In the genomic region with DNA sequence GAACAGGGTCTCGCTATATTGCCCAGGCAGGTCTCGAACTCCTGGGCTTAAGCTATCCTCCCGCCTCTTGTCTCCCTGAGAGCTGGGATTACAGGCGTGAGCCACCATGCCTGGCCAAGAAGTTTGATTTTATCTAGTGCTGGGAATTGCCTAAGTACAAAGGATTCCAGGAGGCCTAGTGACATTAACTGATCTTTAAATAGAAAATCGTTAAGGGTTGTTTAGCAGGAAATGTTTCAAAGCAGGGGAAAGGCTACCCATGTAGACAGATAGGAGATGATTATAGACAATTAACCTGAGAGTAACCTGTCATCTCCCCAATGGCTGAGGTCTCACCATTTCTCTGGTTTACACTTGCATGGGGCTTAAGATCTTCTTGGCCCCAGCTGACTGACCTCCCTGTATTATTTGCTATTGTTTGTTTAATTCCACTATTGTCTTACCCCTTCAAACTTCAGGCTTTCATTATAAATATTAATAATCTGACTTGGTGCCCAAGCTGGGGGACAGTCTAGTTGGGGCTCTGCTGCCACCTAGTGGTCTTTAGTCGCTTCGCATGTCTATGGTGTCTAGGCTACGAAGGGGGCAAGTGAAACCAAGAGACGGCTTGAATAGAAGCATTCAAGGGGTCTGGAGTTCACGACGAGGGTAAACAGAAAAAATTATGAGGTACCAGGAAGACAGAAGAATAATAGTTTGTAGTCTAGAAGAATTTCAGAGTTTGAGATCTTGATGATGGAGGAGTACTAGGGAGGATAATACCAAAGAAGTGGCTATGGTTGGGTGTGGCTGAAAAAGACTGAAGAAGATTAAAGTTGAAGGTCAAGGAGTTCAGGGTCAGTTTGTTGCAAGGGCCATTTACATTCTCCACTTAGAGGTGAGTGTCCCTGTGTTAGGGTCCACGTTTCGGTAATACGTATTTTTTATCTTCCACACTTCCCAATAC, we compare ENCODE assay signal across 8 cellular contexts. TPM values are rescaled to one million over a fixed set of nuclear protein-coding genes. Genes with fewer than 3 reads are reported as not detected.
DNase-seq lines count a peak whose midpoint lies in the region; ATAC-seq, FAIRE-seq and TF ChIP-seq lines count a peak whose summit lies in the region.

No MANE protein-coding gene starts in this region.

- H3K27ac Mint-ChIP-seq in WTC11, result no peak overlapping the region

- H3K9me3 ChIP-seq in kidney (ENCODE audit: control insufficient read depth in 1 of 2, low read length in 2 of 2), result no peaks in the 10 kb centered on the region

- TF ChIP-seq CTCF in GM10266 (IDR thresholded peaks at IDR 0.05; ENCODE audit: control insufficient read depth, insufficient read depth, low read depth, missing control alignments) (peak; percentile 85), WTC11 (IDR thresholded peaks at IDR 0.05) (peak; percentile 76), bronchial epithelial cell (IDR thresholded peaks at IDR 0.05; ENCODE audit: insufficient read depth, low read length, severe bottlenecking) (peak; percentile 78), kidney (IDR thresholded peaks at IDR 0.05; ENCODE audit: borderline replicate concordance, extremely low read depth, insufficient read depth) (peak; percentile 86)

- H3K36me3 Mint-ChIP-seq in WTC11, result no peaks in the 10 kb centered on the region

- peak overlapping the region; percentile 47 for H3K4me3 Mint-ChIP-seq in WTC11

- H3K36me3 ChIP-seq in bronchial epithelial cell (ENCODE audit: control insufficient read depth, insufficient read depth, low read length) (no peaks in the 10 kb centered on the region), kidney (ENCODE audit: control insufficient read depth in 1 of 2, insufficient read depth in 2 of 2, low read length in 2 of 2) (no peaks in the 10 kb centered on the region)

- H3K27me3 Mint-ChIP-seq in WTC11 (ENCODE audit: low read depth), result peaks cover 4% of the 10 kb centered on the region

- POLR2A ChIA-PET in HEK293T (lab: Yijun Ruan, JAX) (interaction anchor here (1.0 kb wide), 1 partner anchor 40 kb away, joined by 3 read pairs; no protein-coding TSS in a partner anchor), WTC11 (lab: Charles Lee) (no interaction called here)

- no peak overlapping the region for H3K9ac ChIP-seq in kidney (ENCODE audit: low read length in 2 of 2)

- no peaks in the 10 kb centered on the region for H3K27me3 ChIP-seq in bronchial epithelial cell (ENCODE audit: control insufficient read depth, insufficient read depth, low read length)

- peak; percentile 98 for ATAC-seq in WTC11
- no peak for ATAC-seq in GM21381 (IDR thresholded peaks at IDR 0.05; ENCODE audit: unreplicated experiment)

- H3K4me3 ChIP-seq in bronchial epithelial cell (ENCODE audit: low read depth, low read length), result no peak overlapping the region
- H3K4me3 ChIP-seq in kidney (ENCODE audit: low read length in 2 of 2), result no peak overlapping the region

- intact Hi-C loops in kidney (cut with DNase I), result loop anchor here (10.0 kb wide), 1 partner anchor 161 kb away; no protein-coding TSS in a partner anchor

- FAIRE-seq in bronchial epithelial cell (lab: Jason Lieb, UNC), result no peak
- peak; percentile 3 for FAIRE-seq in kidney (lab: Jason Lieb, UNC)

- no peaks in the 10 kb centered on the region for H3K9me3 Mint-ChIP-seq in WTC11

- peaks cover 0 to 2% of the 10 kb centered on the region in 2 donors for H3K4me1 ChIP-seq in kidney (ENCODE audit: control insufficient read depth in 1 of 2, insufficient read depth in 1 of 2, low read depth in 1 of 2, low read length in 2 of 2)

- H3K27ac ChIP-seq in kidney (ENCODE audit: low read depth in 2 of 2, low read length in 2 of 2), result no peak overlapping the region

- DNase-seq in GM10266 (ENCODE audit: extremely low spot score) (peak; percentile 45), HEK293T (ENCODE audit: extremely low spot score) (peak; percentile 81), NCI-H2029 treated with DMSO at 0.1 percent for 48 hours (lab: John Stamatoyannopoulos, UW) (peak; percentile 18), WTC11 (ENCODE audit: low spot score) (peak; percentile 52), bronchial epithelial cell (ENCODE audit: low read depth) (peak; percentile 50), kidney (no peak)
- DNase-seq in stimulated activated CD4-positive, alpha-beta T cell treated with anti-CD3 and anti-CD28 coated beads, Interleukin-1b, Interleukin-23, amount 100 ng/mL, for 48 hours, result peak; percentile 57

- no peaks in the 10 kb centered on the region; the same call in 1 of the 2 replicates for H3K4me1 Mint-ChIP-seq in WTC11

- CTCF ChIA-PET in HEK293T (lab: Yijun Ruan, JAX) (interaction anchor here (0.6 to 2.7 kb wide), 8 partner anchors 58 to 176 kb away, joined by 3 to 22 read pairs (median 4); a partner anchor contains a TSS), WTC11 (lab: Charles Lee) (interaction anchor here (0.6 to 1.8 kb wide), 8 partner anchors 9 to 174 kb away, joined by 3 to 19 read pairs (median 4); a partner anchor contains a TSS)

TF ChIP-seq in HEK293T, 16 proteins besides CTCF, POLR2A, EP300 and RAD21:
- TF ChIP-seq FOXM1 (IDR thresholded peaks at IDR 0.05; ENCODE audit: borderline replicate concordance), result no peak
- TF ChIP-seq CTBP1 (IDR thresholded peaks at IDR 0.05; ENCODE audit: borderline replicate concordance), result no peak
- no peak for TF ChIP-seq ARNT (IDR thresholded peaks at IDR 0.05)
- no peak for TF ChIP-seq BHLHE40 (IDR thresholded peaks at IDR 0.05; ENCODE audit: borderline replicate concordance)
- TF ChIP-seq FOXA1 (IDR thresholded peaks at IDR 0.05), result no peak
- no peak for TF ChIP-seq ZNF384 (IDR thresholded peaks at IDR 0.05)
- TF ChIP-seq ELF4 (IDR thresholded peaks at IDR 0.05), result no peak
- TF ChIP-seq L3MBTL2 (conservative IDR thresholded peaks at IDR 0.05), result no peak
- TF ChIP-seq SP1 (IDR thresholded peaks at IDR 0.05), result no peak
- TF ChIP-seq, protein P1, sequence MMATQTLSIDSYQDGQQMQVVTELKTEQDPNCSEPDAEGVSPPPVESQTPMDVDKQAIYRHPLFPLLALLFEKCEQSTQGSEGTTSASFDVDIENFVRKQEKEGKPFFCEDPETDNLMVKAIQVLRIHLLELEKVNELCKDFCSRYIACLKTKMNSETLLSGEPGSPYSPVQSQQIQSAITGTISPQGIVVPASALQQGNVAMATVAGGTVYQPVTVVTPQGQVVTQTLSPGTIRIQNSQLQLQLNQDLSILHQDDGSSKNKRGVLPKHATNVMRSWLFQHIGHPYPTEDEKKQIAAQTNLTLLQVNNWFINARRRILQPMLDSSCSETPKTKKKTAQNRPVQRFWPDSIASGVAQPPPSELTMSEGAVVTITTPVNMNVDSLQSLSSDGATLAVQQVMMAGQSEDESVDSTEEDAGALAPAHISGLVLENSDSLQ (IDR thresholded peaks at IDR 0.05), result no peak
- TF ChIP-seq SUZ12 (IDR thresholded peaks at IDR 0.05), result no peak
- no peak for TF ChIP-seq NFRKB (IDR thresholded peaks at IDR 0.05)
- no peak for TF ChIP-seq TARDBP (IDR thresholded peaks at IDR 0.05)
- no peak for TF ChIP-seq HDGF (IDR thresholded peaks at IDR 0.05; ENCODE audit: borderline replicate concordance)
- no peak for TF ChIP-seq LEF1 (IDR thresholded peaks at IDR 0.05; ENCODE audit: borderline replicate concordance)
TF ChIP-seq in HEK293T: peak in this region for 0.

TF ChIP-seq in WTC11, 78 proteins besides CTCF, POLR2A, EP300 and RAD21:
- TF ChIP-seq OVOL2 (CRISPR knock-in tag; IDR thresholded peaks at IDR 0.05; ENCODE audit: borderline replicate concordance), result no peak
- no peak for TF ChIP-seq ZNF671 (CRISPR knock-in tag; IDR thresholded peaks at IDR 0.05)
- TF ChIP-seq, protein P2, sequence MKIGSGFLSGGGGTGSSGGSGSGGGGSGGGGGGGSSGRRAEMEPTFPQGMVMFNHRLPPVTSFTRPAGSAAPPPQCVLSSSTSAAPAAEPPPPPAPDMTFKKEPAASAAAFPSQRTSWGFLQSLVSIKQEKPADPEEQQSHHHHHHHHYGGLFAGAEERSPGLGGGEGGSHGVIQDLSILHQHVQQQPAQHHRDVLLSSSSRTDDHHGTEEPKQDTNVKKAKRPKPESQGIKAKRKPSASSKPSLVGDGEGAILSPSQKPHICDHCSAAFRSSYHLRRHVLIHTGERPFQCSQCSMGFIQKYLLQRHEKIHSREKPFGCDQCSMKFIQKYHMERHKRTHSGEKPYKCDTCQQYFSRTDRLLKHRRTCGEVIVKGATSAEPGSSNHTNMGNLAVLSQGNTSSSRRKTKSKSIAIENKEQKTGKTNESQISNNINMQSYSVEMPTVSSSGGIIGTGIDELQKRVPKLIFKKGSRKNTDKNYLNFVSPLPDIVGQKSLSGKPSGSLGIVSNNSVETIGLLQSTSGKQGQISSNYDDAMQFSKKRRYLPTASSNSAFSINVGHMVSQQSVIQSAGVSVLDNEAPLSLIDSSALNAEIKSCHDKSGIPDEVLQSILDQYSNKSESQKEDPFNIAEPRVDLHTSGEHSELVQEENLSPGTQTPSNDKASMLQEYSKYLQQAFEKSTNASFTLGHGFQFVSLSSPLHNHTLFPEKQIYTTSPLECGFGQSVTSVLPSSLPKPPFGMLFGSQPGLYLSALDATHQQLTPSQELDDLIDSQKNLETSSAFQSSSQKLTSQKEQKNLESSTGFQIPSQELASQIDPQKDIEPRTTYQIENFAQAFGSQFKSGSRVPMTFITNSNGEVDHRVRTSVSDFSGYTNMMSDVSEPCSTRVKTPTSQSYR (CRISPR knock-in tag; IDR thresholded peaks at IDR 0.05), result no peak

RNA-seq across cellular contexts. Expression of a gene that starts 40.4 kb away (rescaled TPM):
- total RNA-seq in WTC11 (2021) (12.5 to 15.6 TPM (median 14.6 TPM) in 3 replicates), bronchial epithelial cell (14.2 and 16.6 TPM in 2 replicates), kidney (21.2 TPM)
- polyA plus RNA-seq in kidney (ENCODE audit: insufficient read depth, low read depth, low replicate concordance), result 53.5 TPM

RNA-seq across cellular contexts. Expression of a gene that starts 57.3 kb away (rescaled TPM):
- total RNA-seq in WTC11 (2021) (not detected in 3 replicates), bronchial epithelial cell (under 0.01 and 0.13 TPM in 2 replicates), kidney (not detected)
- not detected for polyA plus RNA-seq in kidney (ENCODE audit: insufficient read depth, low read depth, low replicate concordance)
